Comparison of ENCODE assay signal across 33 cellular contexts in the genomic region with DNA sequence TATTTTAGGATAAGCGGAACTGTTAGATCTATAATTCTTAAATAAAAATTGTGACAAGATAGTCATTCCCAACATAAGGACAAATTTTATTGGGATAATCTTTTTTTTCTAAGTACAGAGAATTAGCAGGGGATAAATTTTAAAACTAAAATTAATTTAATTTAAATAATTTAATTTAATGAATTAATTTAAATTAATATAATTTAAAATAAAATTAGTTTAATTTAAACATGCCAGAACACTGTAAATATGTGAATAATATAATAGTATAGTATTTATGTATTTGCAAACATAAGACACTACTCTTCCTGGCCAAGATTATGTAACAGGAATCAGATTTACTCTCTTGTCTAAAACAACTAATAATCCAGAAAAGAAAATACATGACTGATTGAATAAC.
"Had no signal": no experiment of that assay in that cellular context is flagged by ENCODE, and none has a peak within 500 bp of the region (broad histone marks: within the 10 kb centered on the region; RNA-seq: fewer than 3 reads in every experiment).

No MANE protein-coding gene starts in this region.

- H3K4me1 ChIP-seq: gastrocnemius medialis, heart right ventricle had no signal

- H3K4me3 Mint-ChIP-seq: activated CD4-positive, alpha-beta memory T cell treated with anti-CD3 and anti-CD28 coated beads, Interleukin-2, amount 10 ng/mL, durations not matched to agents 7 days and 5 days; activated CD4-positive, alpha-beta T cell treated with anti-CD3 and anti-CD28 coated beads, Interleukin-2, amount 10 ng/mL, durations not matched to agents 7 days and 5 days; activated naive CD8-positive, alpha-beta T cell; activated T-cell treated with anti-CD3 and anti-CD28 coated beads, Interleukin-2, amount 50 U/mL, for 4 hours; activated T-helper 17 cell treated with anti-CD3 and anti-CD28 coated beads, Interleukin-2, amount 50 U/mL, for 72 hours; central memory CD8-positive, alpha-beta T cell; T-helper 17 cell; T-helper 2 cell treated with Interferon-gamma antibody and Interleukin-4, amounts not matched to agents 5 μg/mL and 100 μg/mL, for 36 hours had no signal

- H3K27me3 ChIP-seq: brain microvascular endothelial cell, gastrocnemius medialis, heart right ventricle, hepatocyte had no signal

- H3K36me3 ChIP-seq: brain microvascular endothelial cell, gastrocnemius medialis, heart right ventricle had no signal

- H3K36me3 Mint-ChIP-seq: activated naive CD8-positive, alpha-beta T cell had no signal

- H3K9me3 Mint-ChIP-seq: activated CD4-positive, alpha-beta memory T cell treated with anti-CD3 and anti-CD28 coated beads, Interleukin-2, amount 10 ng/mL, durations not matched to agents 7 days and 5 days had no signal

- DNase-seq: activated CD4-positive, alpha-beta memory T cell treated with anti-CD3 and anti-CD28 coated beads, Interleukin-2, amount 10 ng/mL, durations not matched to agents 7 days and 5 days; activated CD4-positive, alpha-beta T cell treated with anti-CD3 and anti-CD28 coated beads for 1 hour; activated CD4-positive, alpha-beta T cell treated with anti-CD3 and anti-CD28 coated beads for 4 hours; activated CD4-positive, alpha-beta T cell treated with anti-CD3 and anti-CD28 coated beads, Interleukin-2, amount 10 ng/mL, durations not matched to agents 7 days and 5 days; activated CD4-positive, alpha-beta T cell treated with anti-CD3 and anti-CD28 coated beads, Interleukin-2, amount 50 U/mL, for 4 hours; activated CD8-positive, alpha-beta memory T cell treated with anti-CD3 and anti-CD28 coated beads, Interleukin-2, amount 50 U/mL, for 48 hours; activated effector memory CD4-positive, alpha-beta T cell treated with Interleukin-2 at 50 U/mL for 16 hours; activated gamma-delta T cell treated with Interleukin-2 at 50 U/mL for 16 hours; activated naive CD4-positive, alpha-beta T cell treated with anti-CD3 and anti-CD28 coated beads, Interleukin-2, amount 50 U/mL, for 16 hours; activated naive CD4-positive, alpha-beta T cell treated with Interleukin-2 at 50 U/mL for 16 hours; activated T-cell treated with anti-CD3 and anti-CD28 coated beads for 4 hours; activated T-cell treated with anti-CD3 and anti-CD28 coated beads, Interleukin-2, amount 50 U/mL, for 4 hours; amniotic stem cell; anterior cingulate cortex; brain microvascular endothelial cell; cortex of kidney; dermis blood vessel endothelial cell; effector CD4-positive, alpha-beta T cell; foreskin fibroblast; gastrocnemius medialis; glutamatergic neuron; heart right ventricle; T-helper 1 cell; T-helper 17 cell; T1000 had no signal

- H3K9me3 ChIP-seq: gastrocnemius medialis had no signal

- FAIRE-seq: astrocyte, bronchial epithelial cell had no signal

- H3K4me3 ChIP-seq: gastrocnemius medialis, heart right ventricle, hepatocyte had no signal

- H3K79me2 ChIP-seq: hepatocyte had no signal

- H3K4me1 Mint-ChIP-seq: activated CD4-positive, alpha-beta memory T cell treated with anti-CD3 and anti-CD28 coated beads, Interleukin-2, amount 10 ng/mL, durations not matched to agents 7 days and 5 days; activated CD4-positive, alpha-beta T cell treated with anti-CD3 and anti-CD28 coated beads, Interleukin-2, amount 10 ng/mL, durations not matched to agents 7 days and 5 days; activated T-helper 17 cell treated with anti-CD3 and anti-CD28 coated beads, Interleukin-2, amount 50 U/mL, for 72 hours; central memory CD8-positive, alpha-beta T cell; T-helper 17 cell had no signal

- H3K4me2 ChIP-seq: hepatocyte had no signal

- H3K27ac Mint-ChIP-seq: activated CD4-positive, alpha-beta memory T cell treated with anti-CD3 and anti-CD28 coated beads, Interleukin-2, amount 10 ng/mL, durations not matched to agents 7 days and 5 days; activated CD4-positive, alpha-beta T cell treated with anti-CD3 and anti-CD28 coated beads, Interleukin-2, amount 10 ng/mL, durations not matched to agents 7 days and 5 days; activated naive CD8-positive, alpha-beta T cell; activated T-helper 17 cell treated with anti-CD3 and anti-CD28 coated beads, Interleukin-2, amount 50 U/mL, for 72 hours; T-helper 17 cell; T-helper 2 cell treated with Interferon-gamma antibody and Interleukin-4, amounts not matched to agents 5 μg/mL and 100 μg/mL, for 36 hours had no signal

- ATAC-seq: activated T-cell treated with anti-CD3 and anti-CD28 coated beads, Interleukin-2, amount 50 U/mL, for 4 hours; activated T-helper 17 cell treated with anti-CD3 and anti-CD28 coated beads, Interleukin-2, amount 50 U/mL, for 72 hours; esophagus mucosa; gastrocnemius medialis; heart right ventricle; T-helper 17 cell had no signal

- H3K27ac ChIP-seq: brain microvascular endothelial cell, gastrocnemius medialis, heart right ventricle, hepatocyte had no signal

- H3K27me3 Mint-ChIP-seq: activated CD4-positive, alpha-beta memory T cell treated with anti-CD3 and anti-CD28 coated beads, Interleukin-2, amount 10 ng/mL, durations not matched to agents 7 days and 5 days; activated CD4-positive, alpha-beta T cell treated with anti-CD3 and anti-CD28 coated beads, Interleukin-2, amount 10 ng/mL, durations not matched to agents 7 days and 5 days; activated naive CD8-positive, alpha-beta T cell; activated T-helper 17 cell treated with anti-CD3 and anti-CD28 coated beads, Interleukin-2, amount 50 U/mL, for 72 hours; central memory CD8-positive, alpha-beta T cell; T-helper 17 cell had no signal

- H2AFZ ChIP-seq: hepatocyte had no signal
